In the genomic region with DNA sequence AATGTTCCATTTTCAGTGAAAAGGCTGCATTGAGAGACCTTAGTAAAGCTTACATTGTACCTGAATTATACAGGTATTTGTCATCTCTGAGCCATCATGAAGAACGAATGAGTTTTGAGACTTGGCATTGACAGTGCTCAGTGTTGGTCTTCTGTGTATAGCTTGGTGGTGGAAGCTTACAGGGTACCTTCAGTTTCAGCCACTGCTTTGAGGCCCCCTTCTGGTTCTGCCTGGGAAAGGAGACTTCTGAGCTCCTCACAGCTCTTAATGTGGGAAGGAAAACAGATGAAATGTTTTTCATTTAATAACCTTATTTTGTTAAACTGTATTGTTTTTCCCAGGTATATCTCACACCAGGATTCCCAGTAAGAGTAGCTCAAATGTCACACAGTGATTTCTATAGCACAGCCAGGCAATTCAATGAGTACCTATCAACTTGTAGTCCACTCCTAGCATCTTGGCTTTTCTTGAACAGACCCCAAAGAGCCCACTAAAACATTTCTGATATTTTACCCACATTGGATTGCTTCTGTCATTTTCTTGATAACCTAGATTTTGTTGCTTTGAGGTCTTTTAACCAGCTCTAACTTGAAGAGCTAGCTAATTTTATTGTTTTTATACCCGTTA, we compare ENCODE assay signal across 10 cellular contexts. TPM values are rescaled to one million over a fixed set of nuclear protein-coding genes. Genes with fewer than 3 reads are reported as not detected.
A peak's percentile ranks its signal among the peaks of the same experiment; 100 is the strongest.
DNase-seq lines count a peak whose midpoint lies in the region; TF ChIP-seq lines count a peak whose summit lies in the region.
"Had no signal": no experiment of that assay in that cellular context is flagged by ENCODE, and none has a peak within 500 bp of the region (broad histone marks: within the 10 kb centered on the region; RNA-seq: fewer than 3 reads in every experiment).

No MANE protein-coding gene starts in this region.

- intact Hi-C loops in activated CD4-positive, alpha-beta T cell treated with anti-CD3 and anti-CD28 coated beads, Interleukin-2, amount 10 ng/mL, durations not matched to agents 24 days and 14 days (cut with micrococcal nuclease), result no loop called here
- intact Hi-C loops in spleen (cut with DNase I; ENCODE audit: low total_unique reads), result no loop called here

- H3K27me3 ChIP-seq in spleen (replicated peaks in 1 of 7), result no peaks in the 10 kb centered on the region

- H3K4me3 ChIP-seq in AG10803 (ENCODE audit: low read length) (no peak overlapping the region), HFF-Myc (replicated peaks; ENCODE audit: low read depth, low read length) (no peak overlapping the region), LNCaP clone FGC (ENCODE audit: low read depth, low read length) (no peak overlapping the region), spleen (no peak overlapping the region)
- H3K4me3 ChIP-seq: SJSA1 had no signal

- peaks cover 8% of the 10 kb centered on the region for H3K4me1 Mint-ChIP-seq in activated CD4-positive, alpha-beta T cell treated with anti-CD3 and anti-CD28 coated beads, Interleukin-2, amount 10 ng/mL, durations not matched to agents 24 days and 14 days

- H3K4me3 Mint-ChIP-seq in activated CD4-positive, alpha-beta T cell treated with anti-CD3 and anti-CD28 coated beads, Interleukin-2, amount 10 ng/mL, durations not matched to agents 24 days and 14 days, result no peak overlapping the region

- no peak for TF ChIP-seq POLR2A in spleen (IDR thresholded peaks at IDR 0.05)

- TF ChIP-seq CTCF in AG10803 (conservative IDR thresholded peaks at IDR 0.05; ENCODE audit: low read length), result peak; percentile 57
- peak; percentile 50 for TF ChIP-seq CTCF in GM12874 (IDR thresholded peaks at IDR 0.05; ENCODE audit: insufficient read depth, low read depth, low read length)
- peak; percentile 54 for TF ChIP-seq CTCF in HFF-Myc (IDR thresholded peaks at IDR 0.05; ENCODE audit: low read depth, low read length, missing control alignments)
- peak; percentile 32 for TF ChIP-seq CTCF in LNCaP clone FGC (IDR thresholded peaks at IDR 0.05; ENCODE audit: control insufficient read depth, extremely low read depth, insufficient read depth)
- peak in 7 of 11 experiments; percentile 11 to 48 (median 29) for TF ChIP-seq CTCF in spleen (IDR thresholded peaks at IDR 0.05 in 8 of 11, conservative IDR thresholded peaks at IDR 0.05 in 3 of 11)

- no peak overlapping the region for H3K27ac ChIP-seq in spleen
- H3K27ac ChIP-seq: parathyroid adenoma, SJSA1 had no signal

- H3K27me3 Mint-ChIP-seq in activated CD4-positive, alpha-beta T cell treated with anti-CD3 and anti-CD28 coated beads, Interleukin-2, amount 10 ng/mL, durations not matched to agents 24 days and 14 days, result peaks cover 7% of the 10 kb centered on the region

- H3K4me1 ChIP-seq in spleen, result peaks cover 0 to 31% (median 13%) of the 10 kb centered on the region in 6 donors
- H3K4me1 ChIP-seq: parathyroid adenoma, SJSA1 had no signal

- no peaks in the 10 kb centered on the region for H3K36me3 Mint-ChIP-seq in activated CD4-positive, alpha-beta T cell treated with anti-CD3 and anti-CD28 coated beads, Interleukin-2, amount 10 ng/mL, durations not matched to agents 24 days and 14 days (ENCODE audit: low read depth)

- no peaks in the 10 kb centered on the region for H3K9me3 Mint-ChIP-seq in activated CD4-positive, alpha-beta T cell treated with anti-CD3 and anti-CD28 coated beads, Interleukin-2, amount 10 ng/mL, durations not matched to agents 24 days and 14 days

- H3K27ac Mint-ChIP-seq in activated CD4-positive, alpha-beta T cell treated with anti-CD3 and anti-CD28 coated beads, Interleukin-2, amount 10 ng/mL, durations not matched to agents 24 days and 14 days, result no peak overlapping the region

- DNase-seq in AG10803 (ENCODE audit: low read depth) (peak; percentile 18), HFF-Myc (ENCODE audit: extremely low read depth, low read depth) (peak; percentile 11), LNCaP clone FGC (ENCODE audit: low read depth) (no peak), germinal center (ENCODE audit: low spot score) (peak; percentile 44), spleen (no peak), OCI-M2 (lab: John Stamatoyannopoulos, UW; ENCODE audit: unreplicated experiment) (no peak)
- peak; percentile 75 for DNase-seq in activated CD4-positive, alpha-beta T cell treated with anti-CD3 and anti-CD28 coated beads, Interleukin-2, amount 10 ng/mL, durations not matched to agents 24 days and 14 days

- no peaks in the 10 kb centered on the region for H3K9me3 ChIP-seq in spleen
- H3K9me3 ChIP-seq: SJSA1 had no signal

- 57 to 63% (median 60%) methylated on average over 2 of the region's 2 CpGs for WGBS in spleen, 5 donors

- peaks cover 0 to 3% (median 0%) of the 10 kb centered on the region in 6 donors for H3K36me3 ChIP-seq in spleen
- H3K36me3 ChIP-seq: SJSA1 had no signal

RNA-seq across cellular contexts. Expression of a gene that starts 5.6 kb away (rescaled TPM):
- 0.49 and 0.57 TPM in 2 replicates for total RNA-seq in activated CD4-positive, alpha-beta T cell treated with anti-CD3 and anti-CD28 coated beads, Interleukin-2, amount 10 ng/mL, durations not matched to agents 24 days and 14 days
- 10 to 100 TPM in 3 of 7 donors, 1 to 10 TPM in 4; 5.9 to 13.6 (median 8.9) TPM for total RNA-seq in spleen
- 10 to 100 TPM in 1 of 3 donors, 1 to 10 TPM in 2; 5.3 to 10.9 (median 9.1) TPM for polyA plus RNA-seq in spleen

RNA-seq across cellular contexts. Expression of a gene that starts 6.4 kb away (rescaled TPM):
- total RNA-seq in activated CD4-positive, alpha-beta T cell treated with anti-CD3 and anti-CD28 coated beads, Interleukin-2, amount 10 ng/mL, durations not matched to agents 24 days and 14 days, result 73.9 and 76.1 TPM in 2 replicates
- total RNA-seq in spleen, result 10 to 100 TPM; 47.1 to 94.5 (median 51.2) TPM
- 10 to 100 TPM; 25.5 to 49.1 (median 43.0) TPM for polyA plus RNA-seq in spleen

Comparison
In these comparisons a context has a peak if more than half of its experiments do, and no peak if none do; other contexts are left out.
1. DNase-seq: peak in AG10803 (single experiment), HFF-Myc (single experiment), activated CD4-positive, alpha-beta T cell treated with anti-CD3 and anti-CD28 coated beads, Interleukin-2, amount 10 ng/mL, durations not matched to agents 24 days and 14 days (single experiment) and germinal center (single experiment); none in LNCaP clone FGC (single experiment), spleen (single experiment) and OCI-M2 (single experiment).
2. Peak in every context shown above with its lines, with median percentiles within 50 percentile points of each other: CTCF ChIP-seq.